Comparison of ENCODE assay signal across 11 cellular contexts in the genomic region with DNA sequence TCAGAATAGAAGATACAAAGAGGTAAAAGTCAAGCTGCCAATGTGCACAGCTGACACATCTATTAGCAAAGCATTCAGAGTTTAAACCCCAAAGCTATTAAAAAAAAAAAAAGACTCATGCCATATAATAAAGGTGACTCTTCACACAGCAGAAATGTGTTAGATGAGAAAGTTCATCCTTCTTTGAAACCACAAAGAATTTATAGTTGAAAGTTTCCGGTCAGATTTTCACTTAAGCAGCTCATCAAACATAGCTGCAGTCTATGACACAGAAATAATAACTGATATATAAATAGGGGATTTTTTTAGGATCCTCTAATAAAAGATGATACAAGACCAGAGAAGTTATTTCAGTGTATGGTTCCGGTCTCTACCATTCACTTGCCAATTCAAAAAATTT.
DNase-seq lines count a peak whose midpoint lies in the region; ATAC-seq and TF ChIP-seq lines count a peak whose summit lies in the region.
"Had no signal": no experiment of that assay in that cellular context is flagged by ENCODE, and none has a peak within 500 bp of the region (broad histone marks: within the 10 kb centered on the region; RNA-seq: fewer than 3 reads in every experiment).

No MANE protein-coding gene starts in this region.

- H3K27me3 ChIP-seq in heart right ventricle (peaks cover 0 to 3% (median 0%) of the 10 kb centered on the region in 7 donors), SJSA1 (replicated peaks) (no peaks in the 10 kb centered on the region), foreskin keratinocyte (no peaks in the 10 kb centered on the region), transverse colon (peaks cover under 1% of the 10 kb centered on the region), H7 (ENCODE audit: control insufficient read depth, insufficient read depth, low read length) (no peaks in the 10 kb centered on the region)

- H3K27ac ChIP-seq in heart right ventricle = peak overlapping the region in 7 of 10 donors; percentile 15 to 77 (median 41)
- peak overlapping the region; percentile 90 for H3K27ac ChIP-seq in SJSA1
- peak overlapping the region; percentile 15 for H3K27ac ChIP-seq in foreskin keratinocyte
- peak overlapping the region in 3 of 4 donors; percentile 46 to 59 (median 57) for H3K27ac ChIP-seq in transverse colon

- peaks cover 11 to 96% (median 81%) of the 10 kb centered on the region in 9 donors for H3K4me1 ChIP-seq in heart right ventricle
- H3K4me1 ChIP-seq in SJSA1 (replicated peaks) = peaks cover 90% of the 10 kb centered on the region
- peaks cover 58% of the 10 kb centered on the region for H3K4me1 ChIP-seq in foreskin keratinocyte
- H3K4me1 ChIP-seq in transverse colon = peaks cover 7 to 66% (median 29%) of the 10 kb centered on the region in 4 donors

- WGBS in heart right ventricle, 2 donors = 59 to 71% methylated on average over 2 of the region's 2 CpGs
- WGBS in transverse colon (ENCODE audit: low coverage in 1 of 2), 2 donors = 58 to 65% methylated on average over 2 of the region's 2 CpGs

- in situ Hi-C loops in transverse colon (cut with MboI; ENCODE audit: low pct_ligation_motif_present in 1 of 4, low pct_unique_long_range_greater_than_20kb in 1 of 4, low sequenced_read_pairs in 3 of 4) = no loop called here

- TF ChIP-seq POLR2A in transverse colon (IDR thresholded peaks at IDR 0.05) = no peak

- no peaks in the 10 kb centered on the region for H3K36me3 ChIP-seq in heart right ventricle
- H3K36me3 ChIP-seq in SJSA1 = no peaks in the 10 kb centered on the region
- H3K36me3 ChIP-seq in transverse colon = no peaks in the 10 kb centered on the region
- no peaks in the 10 kb centered on the region for H3K36me3 ChIP-seq in H7 (replicated peaks; ENCODE audit: control insufficient read depth, insufficient read depth, low read length)

- TF ChIP-seq EP300 in transverse colon (IDR thresholded peaks at IDR 0.05; ENCODE audit: low read depth) = no peak

- ATAC-seq in heart right ventricle (no peak), left cardiac atrium (no peak), foreskin keratinocyte (peak; percentile 0)

- DNase-seq in heart right ventricle (no peak), left cardiac atrium (no peak), SJSA1 (ENCODE audit: low read depth in 1 of 2, low spot score in 2 of 2) (no peak), foreskin keratinocyte (peak; percentile 58 to 74), transverse colon (no peak), GOT3 (lab: John Stamatoyannopoulos, UW) (no peak), foreskin melanocyte (no peak), H7 (no peak)
- DNase-seq: activated gamma-delta T cell; Karpas-422; stimulated activated CD8-positive, alpha-beta memory T cell treated with anti-CD3 and anti-CD28 coated beads, Interleukin-4, amount 100 ng/mL, for 48 hours had no signal

- no peak for TF ChIP-seq CTCF in heart right ventricle (IDR thresholded peaks at IDR 0.05)
- no peak for TF ChIP-seq CTCF in foreskin keratinocyte (conservative IDR thresholded peaks at IDR 0.05)
- TF ChIP-seq CTCF in transverse colon (IDR thresholded peaks at IDR 0.05) = no peak

- H3K4me3 ChIP-seq in heart right ventricle = no peak overlapping the region
- H3K4me3 ChIP-seq in SJSA1 = no peak overlapping the region
- H3K4me3 ChIP-seq in transverse colon = no peak overlapping the region
- no peak overlapping the region for H3K4me3 ChIP-seq in H7 (ENCODE audit: insufficient read depth, low read depth, low read length)

- intact Hi-C loops in heart right ventricle (cut with DNase I) (loop anchor here in 2 of 10 donors (10.0 kb wide), 1 partner anchor 74 kb away; a partner anchor contains a TSS), left cardiac atrium (cut with DNase I) (no loop called here), transverse colon (cut with DNase I; ENCODE audit: low total_unique reads) (no loop called here)

- H3K9me3 ChIP-seq in heart right ventricle = no peaks in the 10 kb centered on the region
- H3K9me3 ChIP-seq in SJSA1 (replicated peaks) = no peaks in the 10 kb centered on the region
- H3K9me3 ChIP-seq in transverse colon = no peaks in the 10 kb centered on the region

Comparison
In these comparisons a context has a peak if more than half of its experiments do, and no peak if none do; other contexts are left out.
1. DNase-seq: peak in foreskin keratinocyte (2 of 2); none in heart right ventricle (0 of 2), left cardiac atrium (single experiment), SJSA1 (0 of 2), transverse colon (single experiment), GOT3 (single experiment), foreskin melanocyte (single experiment) and H7 (single experiment).
2. H3K27ac ChIP-seq: peak in every context shown above with its lines; median percentile 90 in SJSA1; 57 in transverse colon; 41 in heart right ventricle; 15 in foreskin keratinocyte.